ENCODE assay signal across 28 cellular contexts in the genomic region with DNA sequence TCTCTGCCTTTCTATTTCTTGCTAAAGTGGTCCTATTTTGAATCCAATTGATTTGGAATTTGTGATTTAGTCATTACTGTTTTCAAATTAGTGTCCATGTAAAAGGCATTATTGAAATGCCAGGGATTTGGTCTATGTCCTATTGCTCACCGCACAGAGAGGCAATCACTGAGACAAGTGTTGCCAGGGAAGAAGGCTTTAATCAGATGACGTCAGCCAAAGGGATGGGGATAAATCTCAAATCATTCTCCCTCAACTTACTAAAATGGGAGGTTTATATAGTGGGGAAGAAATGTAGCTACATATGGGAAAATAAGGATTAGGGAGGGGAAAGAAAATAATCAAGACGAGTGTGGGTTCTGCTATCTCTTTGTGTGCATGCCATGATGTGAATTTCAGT. TPM values are rescaled to one million over a fixed set of nuclear protein-coding genes. Genes with fewer than 3 reads are reported as not detected.
"Had no signal": no experiment of that assay in that cellular context is flagged by ENCODE, and none has a peak within 500 bp of the region (broad histone marks: within the 10 kb centered on the region; RNA-seq: fewer than 3 reads in every experiment).

No MANE protein-coding gene starts in this region.

- H3K4me3 ChIP-seq: SK-N-MC had no signal

- ATAC-seq: activated CD4-positive, CD25-positive, alpha-beta regulatory T cell treated with anti-CD3 and anti-CD28 coated beads, Interleukin-2, amount 50 U/mL, for 24 hours; activated CD8-positive, alpha-beta memory T cell treated with anti-CD3 and anti-CD28 coated beads, Interleukin-2, amount 10 ng/mL, durations not matched to agents 7 days and 5 days; activated naive CD4-positive, alpha-beta T cell treated with anti-CD3 and anti-CD28 coated beads, Interleukin-2, amount 50 U/mL, for 72 hours; activated naive CD8-positive, alpha-beta T cell treated with anti-CD3 and anti-CD28 coated beads, Interleukin-2, amount 50 U/mL, for 24 hours; Right ventricle myocardium inferior; T-cell had no signal

- H3K27ac ChIP-seq: SK-N-MC had no signal

- FAIRE-seq: astrocyte had no signal

- DNase-seq: activated CD4-positive, alpha-beta T cell treated with anti-CD3 and anti-CD28 coated beads for 4 hours; activated CD4-positive, alpha-beta T cell treated with anti-CD3 and anti-CD28 coated beads, Interleukin-2, amount 50 U/mL, for 4 hours; activated CD8-positive, alpha-beta memory T cell treated with anti-CD3 and anti-CD28 coated beads, Interleukin-2, amount 10 ng/mL, durations not matched to agents 7 days and 5 days; activated effector memory CD4-positive, alpha-beta T cell treated with Interleukin-2 at 50 U/mL for 16 hours; activated naive CD4-positive, alpha-beta T cell treated with Interleukin-2 at 50 U/mL for 16 hours; activated naive CD8-positive, alpha-beta T cell treated with anti-CD3 and anti-CD28 coated beads, Interleukin-2, amount 50 U/mL, for 24 hours; activated T-cell treated with anti-CD3 and anti-CD28 coated beads, Interleukin-2, amount 50 U/mL, for 24 hours; amygdala; NCI-H1048; NCI-H146; NCI-H1930; NCI-H2171; NCI-H226; NCI-H526; NCI-H774; T-cell had no signal

RNA-seq across cellular contexts. Expression of gene SERPINB12, which starts 9.6 kb away (rescaled TPM):
- total RNA-seq: activated CD8-positive, alpha-beta memory T cell treated with anti-CD3 and anti-CD28 coated beads, Interleukin-2, amount 10 ng/mL, durations not matched to agents 7 days and 5 days; activated naive CD4-positive, alpha-beta T cell treated with anti-CD3 and anti-CD28 coated beads, Interleukin-2, amount 50 U/mL, for 72 hours; activated T-helper 1 cell treated with anti-CD3 and anti-CD28 coated beads, Interleukin-12 subunit alpha, Interleukin-12 subunit beta, Interleukin-2, Interleukin-4 antibody, amounts not matched to agents 30 ng/mL and 10 ng/mL and 1 ng/mL, durations not matched to agents 14 hours and 24 hours and 36 hours; astrocyte; M059J; NCI-H460; OCI-LY7; Right ventricle myocardium inferior; RPMI7951; T-cell; T-helper 2 cell treated with Interferon-gamma antibody and Interleukin-4, amounts not matched to agents 100 ng/mL and 5 ng/mL, for 36 hours had no signal

RNA-seq across cellular contexts. Expression of gene SERPINB13, which starts 35.4 kb away (rescaled TPM):
- total RNA-seq: activated CD8-positive, alpha-beta memory T cell treated with anti-CD3 and anti-CD28 coated beads, Interleukin-2, amount 10 ng/mL, durations not matched to agents 7 days and 5 days; activated naive CD4-positive, alpha-beta T cell treated with anti-CD3 and anti-CD28 coated beads, Interleukin-2, amount 50 U/mL, for 72 hours; activated T-helper 1 cell treated with anti-CD3 and anti-CD28 coated beads, Interleukin-12 subunit alpha, Interleukin-12 subunit beta, Interleukin-2, Interleukin-4 antibody, amounts not matched to agents 30 ng/mL and 10 ng/mL and 1 ng/mL, durations not matched to agents 14 hours and 24 hours and 36 hours; astrocyte; LHCN-M2; M059J; NCI-H460; OCI-LY7; Right ventricle myocardium inferior; RPMI7951; T-cell; T-helper 2 cell treated with Interferon-gamma antibody and Interleukin-4, amounts not matched to agents 100 ng/mL and 5 ng/mL, for 36 hours had no signal
